In the genomic region with DNA sequence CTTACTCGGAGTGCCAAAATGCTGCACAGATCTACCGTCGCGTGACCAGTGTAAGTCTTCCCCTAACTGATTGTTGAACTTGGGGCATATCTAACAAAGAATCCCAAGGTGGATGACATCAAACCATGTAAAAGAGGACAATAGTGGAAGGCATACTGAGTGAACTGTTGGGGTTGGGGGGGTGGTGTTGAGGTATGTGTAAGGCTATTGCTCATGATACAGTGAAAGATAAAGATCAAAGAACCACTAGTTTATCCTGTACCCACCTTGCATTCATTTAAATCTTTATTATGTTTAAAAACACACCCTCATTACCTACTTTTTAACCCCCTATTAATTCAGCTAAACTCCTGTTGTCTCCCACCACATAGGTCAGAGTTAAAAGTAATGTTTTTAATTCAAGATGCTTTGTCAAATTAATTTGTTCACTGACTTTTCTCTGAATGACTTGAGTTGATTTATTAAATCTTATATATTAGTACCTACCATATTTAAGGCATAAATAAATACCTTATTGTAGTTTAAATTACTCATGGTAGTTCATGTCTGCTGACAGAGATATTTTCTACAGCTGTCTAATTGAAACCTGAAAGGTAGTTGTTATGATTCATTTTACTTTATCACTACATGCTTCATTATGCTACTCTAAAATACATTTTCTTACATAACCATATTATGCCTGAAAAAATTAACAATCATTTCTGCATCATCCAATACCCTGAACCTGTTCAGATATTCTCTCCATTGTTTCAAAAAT, we compare ENCODE assay signal across 17 cellular contexts.
"Had no signal": no experiment of that assay in that cellular context is flagged by ENCODE, and none has a peak within 500 bp of the region (broad histone marks: within the 10 kb centered on the region; RNA-seq: fewer than 3 reads in every experiment).

No MANE protein-coding gene starts in this region.

- H3K4me2 ChIP-seq: neural progenitor cell had no signal

- H3K9me3 ChIP-seq: lower lobe of right lung, upper lobe of left lung had no signal

- H3K27me3 ChIP-seq: cardiac muscle cell, foreskin keratinocyte, neural progenitor cell, upper lobe of left lung had no signal

- H3K4me3 ChIP-seq: cardiac muscle cell, lower lobe of right lung, neural progenitor cell, upper lobe of left lung had no signal

- H3K9me3 Mint-ChIP-seq: activated naive CD4-positive, alpha-beta T cell treated with anti-CD3 and anti-CD28 coated beads, Interleukin-2, amount 50 U/mL, for 24 hours; dendritic cell treated with granulocyte-macrophage colony-stimulating factor and Interleukin-4, amounts not matched to agents 40 ng/mL and 50 ng/mL, for 4 days; naive thymus-derived CD8-positive, alpha-beta T cell; neural progenitor cell; T-helper 2 cell treated with Interferon-gamma antibody and Interleukin-4, amounts not matched to agents 5 μg/mL and 100 μg/mL, for 36 hours had no signal

- H3K27ac ChIP-seq: cardiac muscle cell, foreskin keratinocyte, lower lobe of right lung, neural progenitor cell, upper lobe of left lung, WERI-Rb-1 had no signal

- H3K4me3 Mint-ChIP-seq: activated naive CD4-positive, alpha-beta T cell treated with anti-CD3 and anti-CD28 coated beads, Interleukin-2, amount 50 U/mL, for 24 hours; dendritic cell treated with granulocyte-macrophage colony-stimulating factor and Interleukin-4, amounts not matched to agents 40 ng/mL and 50 ng/mL, for 4 days; naive thymus-derived CD8-positive, alpha-beta T cell; neural progenitor cell; T-helper 2 cell treated with Interferon-gamma antibody and Interleukin-4, amounts not matched to agents 5 μg/mL and 100 μg/mL, for 36 hours had no signal

- H3K4me1 Mint-ChIP-seq: neural progenitor cell had no signal

- H3K27me3 Mint-ChIP-seq: activated naive CD4-positive, alpha-beta T cell treated with anti-CD3 and anti-CD28 coated beads, Interleukin-2, amount 50 U/mL, for 24 hours; dendritic cell treated with granulocyte-macrophage colony-stimulating factor and Interleukin-4, amounts not matched to agents 40 ng/mL and 50 ng/mL, for 4 days; naive thymus-derived CD8-positive, alpha-beta T cell had no signal

- ATAC-seq: foreskin keratinocyte; left lobe of liver; lower lobe of right lung; naive thymus-derived CD8-positive, alpha-beta T cell; SK-N-SH treated with all-trans-retinoic acid at 6 μM for 48 hours had no signal

- H3K4me1 ChIP-seq: lower lobe of right lung, neural progenitor cell, upper lobe of left lung had no signal

- DNase-seq: activated gamma-delta T cell; effector CD4-positive, alpha-beta T cell; foreskin keratinocyte; lower lobe of right lung; naive thymus-derived CD8-positive, alpha-beta T cell; posterior cingulate gyrus; stimulated activated CD4-positive, alpha-beta T cell treated with anti-CD3 and anti-CD28 coated beads, Interleukin-4, amount 100 ng/mL, for 1 hour; stimulated activated naive CD4-positive, alpha-beta T cell; upper lobe of left lung; WERI-Rb-1 had no signal

- H3K27ac Mint-ChIP-seq: activated naive CD4-positive, alpha-beta T cell treated with anti-CD3 and anti-CD28 coated beads, Interleukin-2, amount 50 U/mL, for 24 hours; dendritic cell treated with granulocyte-macrophage colony-stimulating factor and Interleukin-4, amounts not matched to agents 40 ng/mL and 50 ng/mL, for 4 days; neural progenitor cell; T-helper 2 cell treated with Interferon-gamma antibody and Interleukin-4, amounts not matched to agents 5 μg/mL and 100 μg/mL, for 36 hours had no signal
